16 cellular contexts compared by ENCODE assay signal in genomic region chr12:105332925-105333324, GRCh38. TPM values are rescaled to one million over a fixed set of nuclear protein-coding genes. Genes with fewer than 3 reads are reported as not detected.
DNase-seq lines count a peak whose midpoint lies in the region; ATAC-seq, FAIRE-seq and TF ChIP-seq lines count a peak whose summit lies in the region.
"Had no signal": no experiment of that assay in that cellular context is flagged by ENCODE, and none has a peak within 500 bp of the region (broad histone marks: within the 10 kb centered on the region; RNA-seq: fewer than 3 reads in every experiment).

No MANE protein-coding gene starts in this region.

- no peak overlapping the region for H2AK5ac ChIP-seq in H1 (ENCODE audit: low read depth, low read length)

- peaks cover 0 to 2% of the 10 kb centered on the region in 2 experiments for H4K20me1 ChIP-seq in H1 (replicated peaks in 1 of 2; ENCODE audit: control insufficient read depth in 1 of 2, insufficient read depth in 2 of 2, low read length in 2 of 2)

- no peak overlapping the region; a peak in 1 of 4 replicates for H3K4me2 ChIP-seq in H1 (ENCODE audit: insufficient read depth in 1 of 2, low read depth in 2 of 2, low read length in 2 of 2)

- FAIRE-seq in H1 (lab: Jason Lieb, UNC), result no peak
- FAIRE-seq: endometrium, RCC 7860, urothelium cell line had no signal

- peak overlapping the region; percentile 84 for H3K4me3 ChIP-seq in NB4 (ENCODE audit: low read depth, low read length)
- no peak overlapping the region for H3K4me3 ChIP-seq in H1 (ENCODE audit: extremely low read depth in 1 of 4, insufficient read depth in 2 of 4, low read depth in 3 of 4, low read length in 4 of 4)
- H3K4me3 ChIP-seq: heart left ventricle, left ventricle myocardium inferior had no signal

- H3K56ac ChIP-seq in H1 (replicated peaks; ENCODE audit: insufficient read length, low read depth, low read length), result no peak overlapping the region

- peaks cover 0 to 9% (median 6%) of the 10 kb centered on the region in 4 experiments; a peak in 6 of 7 replicates for H3K27me3 ChIP-seq in H1 (replicated peaks in 1 of 4; ENCODE audit: control insufficient read depth in 3 of 4, extremely low read depth in 1 of 4, insufficient read depth in 3 of 4, low read length in 3 of 4)
- H3K27me3 ChIP-seq: heart left ventricle had no signal

- H3K4me3 Mint-ChIP-seq in activated CD8-positive, alpha-beta T cell treated with anti-CD3 and anti-CD28 coated beads, Interleukin-2, amount 10 ng/mL, durations not matched to agents 7 days and 5 days, result peak overlapping the region; percentile 91
- no peak overlapping the region for H3K4me3 Mint-ChIP-seq in activated CD8-positive, alpha-beta T cell treated with anti-CD3 and anti-CD28 coated beads for 36 hours
- H3K4me3 Mint-ChIP-seq in stimulated activated effector memory CD8-positive, alpha-beta T cell treated with anti-CD3 and anti-CD28 coated beads, Interleukin-12 subunit alpha, Interleukin-12 subunit beta, amount 100 ng/mL, for 72 hours, result peak overlapping the region; percentile 72

- DNase-seq in activated CD8-positive, alpha-beta T cell treated with anti-CD3 and anti-CD28 coated beads, Interleukin-2, amount 10 ng/mL, durations not matched to agents 7 days and 5 days, result no peak
- no peak for DNase-seq in activated CD8-positive, alpha-beta T cell treated with anti-CD3 and anti-CD28 coated beads for 36 hours
- no peak for DNase-seq in NB4 (ENCODE audit: low read depth)
- DNase-seq in H1 (ENCODE audit: low read depth in 1 of 2, low spot score in 2 of 2), result no peak
- DNase-seq in stimulated activated effector memory CD8-positive, alpha-beta T cell treated with anti-CD3 and anti-CD28 coated beads, Interleukin-12 subunit alpha, Interleukin-12 subunit beta, amount 100 ng/mL, for 72 hours (ENCODE audit: low spot score in 2 of 2), result no peak
- DNase-seq in medulla oblongata (ENCODE audit: extremely low spot score), result no peak
- DNase-seq: activated T-cell treated with anti-CD3 and anti-CD28 coated beads for 4 hours, AML-193, heart left ventricle, left ventricle myocardium inferior had no signal

- H3K4me1 ChIP-seq in H1 (replicated peaks in 1 of 4; ENCODE audit: control insufficient read depth in 3 of 4, insufficient read depth in 4 of 4, low read length in 3 of 4), result peaks cover 3 to 15% (median 9%) of the 10 kb centered on the region in 4 experiments

- no peak overlapping the region for H2BK5ac ChIP-seq in H1 (ENCODE audit: low read depth, low read length)

- ATAC-seq in activated CD8-positive, alpha-beta T cell treated with anti-CD3 and anti-CD28 coated beads, Interleukin-2, amount 10 ng/mL, durations not matched to agents 7 days and 5 days, result no peak
- no peak for ATAC-seq in activated CD8-positive, alpha-beta T cell treated with anti-CD3 and anti-CD28 coated beads for 36 hours
- no peak for ATAC-seq in stimulated activated effector memory CD8-positive, alpha-beta T cell treated with anti-CD3 and anti-CD28 coated beads, Interleukin-12 subunit alpha, Interleukin-12 subunit beta, amount 100 ng/mL, for 72 hours
- no peak for ATAC-seq in HG02981 (IDR thresholded peaks at IDR 0.05; ENCODE audit: unreplicated experiment)
- no peak for ATAC-seq in HG02884 (IDR thresholded peaks at IDR 0.05; ENCODE audit: unreplicated experiment)
- ATAC-seq: heart left ventricle had no signal

- H3K9me3 ChIP-seq in H1 (ENCODE audit: insufficient read depth in 2 of 2, low read depth in 1 of 2, low read length in 1 of 2), result no peaks in the 10 kb centered on the region
- H3K9me3 ChIP-seq: heart left ventricle, left ventricle myocardium inferior, neutrophil had no signal

- no peaks in the 10 kb centered on the region for H3K36me3 ChIP-seq in H1 (ENCODE audit: control insufficient read depth in 2 of 4, insufficient read depth in 4 of 4, low read length in 3 of 4)
- H3K36me3 ChIP-seq: heart left ventricle, left ventricle myocardium inferior, neutrophil had no signal

- H3K36me3 Mint-ChIP-seq in activated CD8-positive, alpha-beta T cell treated with anti-CD3 and anti-CD28 coated beads, Interleukin-2, amount 10 ng/mL, durations not matched to agents 7 days and 5 days (ENCODE audit: low read depth), result peaks cover 61% of the 10 kb centered on the region
- H3K36me3 Mint-ChIP-seq in activated CD8-positive, alpha-beta T cell treated with anti-CD3 and anti-CD28 coated beads for 36 hours (ENCODE audit: low read depth), result peaks cover 8% of the 10 kb centered on the region
- H3K36me3 Mint-ChIP-seq in stimulated activated effector memory CD8-positive, alpha-beta T cell treated with anti-CD3 and anti-CD28 coated beads, Interleukin-12 subunit alpha, Interleukin-12 subunit beta, amount 100 ng/mL, for 72 hours, result no peaks in the 10 kb centered on the region

- no peak overlapping the region for H2BK120ac ChIP-seq in H1 (replicated peaks; ENCODE audit: low read depth, low read length)

- no peak for TF ChIP-seq EP300 in H1 (IDR thresholded peaks at IDR 0.05; ENCODE audit: borderline replicate concordance in 1 of 2, low read depth in 2 of 2, low read length in 2 of 2)

- peak overlapping the region; percentile 76 for H3K27ac Mint-ChIP-seq in activated CD8-positive, alpha-beta T cell treated with anti-CD3 and anti-CD28 coated beads, Interleukin-2, amount 10 ng/mL, durations not matched to agents 7 days and 5 days
- no peak overlapping the region for H3K27ac Mint-ChIP-seq in activated CD8-positive, alpha-beta T cell treated with anti-CD3 and anti-CD28 coated beads for 36 hours
- H3K27ac Mint-ChIP-seq in stimulated activated effector memory CD8-positive, alpha-beta T cell treated with anti-CD3 and anti-CD28 coated beads, Interleukin-12 subunit alpha, Interleukin-12 subunit beta, amount 100 ng/mL, for 72 hours, result no peak overlapping the region

- no peak overlapping the region for H2BK12ac ChIP-seq in H1 (ENCODE audit: low read depth, low read length)

- H3K18ac ChIP-seq in H1 (ENCODE audit: extremely low read depth, low read length), result no peak overlapping the region

- TF ChIP-seq RAD21 in H1 (IDR thresholded peaks at IDR 0.05 in 1 of 2, conservative IDR thresholded peaks at IDR 0.05 in 1 of 2; ENCODE audit: low read depth in 2 of 2, low read length in 2 of 2), result no peak

- no peak for TF ChIP-seq CTCF in activated CD8-positive, alpha-beta T cell treated with anti-CD3 and anti-CD28 coated beads for 36 hours (IDR thresholded peaks at IDR 0.05)
- TF ChIP-seq CTCF in NB4 (IDR thresholded peaks at IDR 0.05; ENCODE audit: low read depth, low read length) (no peak), H1 (IDR thresholded peaks at IDR 0.05; ENCODE audit: control extremely low read depth in 1 of 3, insufficient read depth in 1 of 3, low read depth in 1 of 3, low read length in 3 of 3) (no peak)

- H3K4ac ChIP-seq in H1 (replicated peaks; ENCODE audit: insufficient read length, low read depth, low read length), result no peak overlapping the region

- TF ChIP-seq POLR2A in NB4 (IDR thresholded peaks at IDR 0.05; ENCODE audit: extremely low read depth, insufficient read length), result no peak
- no peak for TF ChIP-seq POLR2A in H1 (IDR thresholded peaks at IDR 0.05; ENCODE audit: control extremely low read depth in 1 of 2, low read depth in 2 of 2, low read length in 2 of 2)

- H3K23me2 ChIP-seq in H1 (ENCODE audit: low read depth, low read length), result peaks cover 12% of the 10 kb centered on the region; the same call in 1 of the 2 replicates

- no peak overlapping the region for H3K14ac ChIP-seq in H1 (ENCODE audit: insufficient read length)

- peaks cover 77% of the 10 kb centered on the region for H3K4me1 Mint-ChIP-seq in activated CD8-positive, alpha-beta T cell treated with anti-CD3 and anti-CD28 coated beads, Interleukin-2, amount 10 ng/mL, durations not matched to agents 7 days and 5 days (ENCODE audit: low read depth)
- peaks cover 48% of the 10 kb centered on the region for H3K4me1 Mint-ChIP-seq in activated CD8-positive, alpha-beta T cell treated with anti-CD3 and anti-CD28 coated beads for 36 hours (ENCODE audit: low read depth)
- peaks cover 73% of the 10 kb centered on the region for H3K4me1 Mint-ChIP-seq in stimulated activated effector memory CD8-positive, alpha-beta T cell treated with anti-CD3 and anti-CD28 coated beads, Interleukin-12 subunit alpha, Interleukin-12 subunit beta, amount 100 ng/mL, for 72 hours

- no peak overlapping the region for H3K9ac ChIP-seq in H1 (replicated peaks in 1 of 4; ENCODE audit: extremely low read depth in 1 of 4, low read depth in 3 of 4, low read length in 3 of 4)

- no peaks in the 10 kb centered on the region for H3K9me3 Mint-ChIP-seq in activated CD8-positive, alpha-beta T cell treated with anti-CD3 and anti-CD28 coated beads, Interleukin-2, amount 10 ng/mL, durations not matched to agents 7 days and 5 days (ENCODE audit: insufficient read depth)
- H3K9me3 Mint-ChIP-seq in activated CD8-positive, alpha-beta T cell treated with anti-CD3 and anti-CD28 coated beads for 36 hours, result no peaks in the 10 kb centered on the region
- H3K9me3 Mint-ChIP-seq in stimulated activated effector memory CD8-positive, alpha-beta T cell treated with anti-CD3 and anti-CD28 coated beads, Interleukin-12 subunit alpha, Interleukin-12 subunit beta, amount 100 ng/mL, for 72 hours, result no peaks in the 10 kb centered on the region

- H3K27ac ChIP-seq in H1 (ENCODE audit: low read depth, low read length), result no peak overlapping the region
- H3K27ac ChIP-seq: heart left ventricle, left ventricle myocardium inferior, neutrophil had no signal

- no peak overlapping the region for H2BK15ac ChIP-seq in H1 (ENCODE audit: low read length)

- no peak overlapping the region for H2AFZ ChIP-seq in H1 (ENCODE audit: low read length)

- no peak overlapping the region for H4K8ac ChIP-seq in H1 (ENCODE audit: extremely low read depth, insufficient read depth, low read length)

- peaks cover 2% of the 10 kb centered on the region; the same call in 1 of the 2 replicates for H3K79me1 ChIP-seq in H1 (ENCODE audit: low read depth, low read length)

- intact Hi-C loops in activated CD8-positive, alpha-beta T cell treated with anti-CD3 and anti-CD28 coated beads for 36 hours (cut with micrococcal nuclease), result no loop called here

- CTCF ChIA-PET in activated CD8-positive, alpha-beta T cell treated with anti-CD3 and anti-CD28 coated beads, Interleukin-2, amount 10 ng/mL, durations not matched to agents 7 days and 5 days (lab: Charles Lee), result interaction anchor here (0.9 to 5.2 kb wide), 4 partner anchors 12 to 51 kb away, joined by 3 to 36 read pairs (median 14); no protein-coding TSS in a partner anchor
- CTCF ChIA-PET in activated CD8-positive, alpha-beta T cell treated with anti-CD3 and anti-CD28 coated beads for 36 hours (lab: Charles Lee), result interaction anchor here (1.0 kb wide), 1 partner anchor 24 kb away, joined by 3 read pairs; no protein-coding TSS in a partner anchor
- CTCF ChIA-PET in H1 (lab: Charles Lee; ENCODE audit: partially characterized antibody), result interaction anchor here (1.2 to 2.8 kb wide), 4 partner anchors 46 to 97 kb away, joined by 4 to 10 read pairs (median 4); partner anchors contain the start of gene APPL2

- no peaks in the 10 kb centered on the region for H3K27me3 Mint-ChIP-seq in activated CD8-positive, alpha-beta T cell treated with anti-CD3 and anti-CD28 coated beads, Interleukin-2, amount 10 ng/mL, durations not matched to agents 7 days and 5 days (ENCODE audit: low read depth)
- H3K27me3 Mint-ChIP-seq in activated CD8-positive, alpha-beta T cell treated with anti-CD3 and anti-CD28 coated beads for 36 hours, result no peaks in the 10 kb centered on the region

- no peak overlapping the region for H4K5ac ChIP-seq in H1 (ENCODE audit: insufficient read length, low read depth, low read length)

- no peak overlapping the region for H2BK20ac ChIP-seq in H1 (ENCODE audit: low read length)

- POLR2A ChIA-PET in activated CD8-positive, alpha-beta T cell treated with anti-CD3 and anti-CD28 coated beads, Interleukin-2, amount 10 ng/mL, durations not matched to agents 7 days and 5 days (lab: Charles Lee), result interaction anchor here (0.6 to 2.4 kb wide), 6 partner anchors 12 to 41 kb away, joined by 3 to 7 read pairs (median 4); no protein-coding TSS in a partner anchor
- POLR2A ChIA-PET in activated CD8-positive, alpha-beta T cell treated with anti-CD3 and anti-CD28 coated beads for 36 hours (lab: Charles Lee), result interaction anchor here (0.6 to 1.5 kb wide), 3 partner anchors 20 to 345 kb away, joined by 3 to 4 read pairs (median 3); partner anchors contain the start of gene APPL2
- POLR2A ChIA-PET in H1 (lab: Charles Lee; ENCODE audit: partially characterized antibody), result interaction anchor here (1.3 kb wide), 1 partner anchor 24 kb away, joined by 3 read pairs; no protein-coding TSS in a partner anchor

- no peak overlapping the region for H4K91ac ChIP-seq in H1 (replicated peaks; ENCODE audit: insufficient read length, low read length)

- H3K79me2 ChIP-seq in H1 (ENCODE audit: control insufficient read depth in 1 of 2, insufficient read depth in 2 of 2, low read length in 2 of 2), result peaks cover 0 to 3% of the 10 kb centered on the region in 2 experiments; a peak in 1 of 4 replicates

- WGBS in H1 (ENCODE audit: extremely low coverage in 1 of 2, insufficient coverage in 1 of 2, insufficient read length in 1 of 2, insufficient replicate concordance in 2 of 2, low coverage in 1 of 2, low lambda C conversion rate in 2 of 2, missing lambda C conversion rate in 1 of 2), 2 experiments, result 100% methylated on average over 1 of the region's 1 CpG; no CpG with 5 or more reads in 1 of the 2 experiments

- H3K23ac ChIP-seq in H1 (ENCODE audit: insufficient read length), result no peak overlapping the region

RNA-seq across cellular contexts. Expression of gene C12orf75, which starts 2.4 kb away (rescaled TPM):
- 100 to 1,000 TPM; 301 to 311 TPM for total RNA-seq in activated CD8-positive, alpha-beta T cell treated with anti-CD3 and anti-CD28 coated beads, Interleukin-2, amount 10 ng/mL, durations not matched to agents 7 days and 5 days
- total RNA-seq in activated CD8-positive, alpha-beta T cell treated with anti-CD3 and anti-CD28 coated beads for 36 hours, result 10 to 100 TPM; 62.0 to 66.9 TPM
- 37.6 and 41.2 TPM in 2 replicates for total RNA-seq in H1 (2021; fragmentation: NEBNext Ultra II Directional; extraction: Animal tissue kit (Norgen Biotek cat#: 25700))
- 10.1 and 26.4 TPM in 2 replicates for polyA plus RNA-seq in H1 (2011; rRNA removed)
- polyA plus RNA-seq in H1 (2011; cell fraction: cytosol; rRNA removed), result 21.7 TPM
- 6.6 TPM for polyA plus RNA-seq in H1 (2011; cell fraction: nucleus; rRNA removed)
- polyA plus RNA-seq in H1 (2012, experiment 1 of 2), result 23.2 to 31.0 TPM (median 27.3 TPM) in 4 replicates
- polyA plus RNA-seq in H1 (2012, experiment 2 of 2), result 33.4 TPM
- polyA plus RNA-seq in H1 (2013, experiment 1 of 2), result 13.4 TPM
- 13.5 TPM for polyA plus RNA-seq in H1 (2013, experiment 2 of 2)
- polyA minus RNA-seq in H1 (2011; rRNA and poly(A)+ RNA removed), result 7.8 and 8.9 TPM in 2 replicates
- polyA minus RNA-seq in H1 (2011; cell fraction: cytosol; rRNA and poly(A)+ RNA removed), result 8.1 TPM
- polyA minus RNA-seq in H1 (2011; cell fraction: nucleus; rRNA and poly(A)+ RNA removed), result 7.9 TPM
